In genomic region chr4:88674565-88674964, GRCh38 we compare ENCODE assay signal across 1 cellular context.
TF ChIP-seq lines count a peak whose summit lies in the region.

No MANE protein-coding gene starts in this region.

TF ChIP-seq in SK-N-SH, 30 proteins besides CTCF, POLR2A, EP300 and RAD21 (continued from another document):
- TF ChIP-seq REST (IDR thresholded peaks at IDR 0.05; ENCODE audit: low read depth, low read length) (no peak), ELF1 (IDR thresholded peaks at IDR 0.05) (no peak), TAF1 (IDR thresholded peaks at IDR 0.05; ENCODE audit: borderline replicate concordance, low read depth, low read length) (no peak), SIN3A (IDR thresholded peaks at IDR 0.05; ENCODE audit: borderline replicate concordance, low read depth, low read length) (no peak), RCOR1 (IDR thresholded peaks at IDR 0.05; ENCODE audit: low read length) (no peak), TCF12 (IDR thresholded peaks at IDR 0.05) (peak; percentile 43), GATA2 (CRISPR knock-in tag; IDR thresholded peaks at IDR 0.05) (no peak), ZBTB33 (IDR thresholded peaks at IDR 0.05; ENCODE audit: borderline replicate concordance, low read depth) (no peak), GABPA (IDR thresholded peaks at IDR 0.05; ENCODE audit: low read depth) (no peak), TEAD4 (IDR thresholded peaks at IDR 0.05; ENCODE audit: borderline replicate concordance, insufficient read depth) (no peak), RFX5 (IDR thresholded peaks at IDR 0.05; ENCODE audit: low read length) (no peak), MXI1 (IDR thresholded peaks at IDR 0.05; ENCODE audit: low read depth, low read length) (no peak), NFIC (IDR thresholded peaks at IDR 0.05; ENCODE audit: borderline replicate concordance) (no peak), POLR2AphosphoS5 (IDR thresholded peaks at IDR 0.05; ENCODE audit: low read depth, low read length) (no peak), RXRA (IDR thresholded peaks at IDR 0.05; ENCODE audit: borderline replicate concordance, low read depth) (no peak), MEF2A (IDR thresholded peaks at IDR 0.05; ENCODE audit: borderline replicate concordance, low read depth) (no peak), FOSL2 (IDR thresholded peaks at IDR 0.05; ENCODE audit: borderline replicate concordance, low read depth) (peak; percentile 28; the same call in 1 of the 2 replicates), YY1 (IDR thresholded peaks at IDR 0.05; ENCODE audit: low read depth) (no peak), FOXM1 (IDR thresholded peaks at IDR 0.05; ENCODE audit: low read depth) (no peak), JUND (IDR thresholded peaks at IDR 0.05) (peak; percentile 5), NRF1 (IDR thresholded peaks at IDR 0.05; ENCODE audit: low read depth, low read length) (no peak)
- TF ChIP-seq, protein P1, sequence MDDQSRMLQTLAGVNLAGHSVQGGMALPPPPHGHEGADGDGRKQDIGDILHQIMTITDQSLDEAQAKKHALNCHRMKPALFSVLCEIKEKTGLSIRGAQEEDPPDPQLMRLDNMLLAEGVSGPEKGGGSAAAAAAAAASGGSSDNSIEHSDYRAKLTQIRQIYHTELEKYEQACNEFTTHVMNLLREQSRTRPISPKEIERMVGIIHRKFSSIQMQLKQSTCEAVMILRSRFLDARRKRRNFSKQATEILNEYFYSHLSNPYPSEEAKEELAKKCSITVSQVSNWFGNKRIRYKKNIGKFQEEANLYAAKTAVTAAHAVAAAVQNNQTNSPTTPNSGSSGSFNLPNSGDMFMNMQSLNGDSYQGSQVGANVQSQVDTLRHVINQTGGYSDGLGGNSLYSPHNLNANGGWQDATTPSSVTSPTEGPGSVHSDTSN (IDR thresholded peaks at IDR 0.05): 0 out of 2 replicates have a peak, but pooled peaks have one; percentile 25
- TF ChIP-seq, protein P2, sequence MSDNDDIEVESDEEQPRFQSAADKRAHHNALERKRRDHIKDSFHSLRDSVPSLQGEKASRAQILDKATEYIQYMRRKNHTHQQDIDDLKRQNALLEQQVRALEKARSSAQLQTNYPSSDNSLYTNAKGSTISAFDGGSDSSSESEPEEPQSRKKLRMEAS (IDR thresholded peaks at IDR 0.05; ENCODE audit: low read depth): no peak
